In genomic region chr4:105155426-105155825, GRCh38 we compare ENCODE assay signal across 18 cellular contexts. TPM values are rescaled to one million over a fixed set of nuclear protein-coding genes. Genes with fewer than 3 reads are reported as not detected.
DNase-seq lines count a peak whose midpoint lies in the region; ATAC-seq, FAIRE-seq and TF ChIP-seq lines count a peak whose summit lies in the region.
"Had no signal": no experiment of that assay in that cellular context is flagged by ENCODE, and none has a peak within 500 bp of the region (broad histone marks: within the 10 kb centered on the region; RNA-seq: fewer than 3 reads in every experiment).

No MANE protein-coding gene starts in this region.

- no peaks in the 10 kb centered on the region for H3K27me3 ChIP-seq in keratinocyte (ENCODE audit: control insufficient read depth, extremely low read depth, insufficient read depth, low read length)
- H3K27me3 ChIP-seq: SJCRH30 had no signal

- peaks cover 60% of the 10 kb centered on the region for H3K79me2 ChIP-seq in keratinocyte (ENCODE audit: control insufficient read depth, insufficient read depth, low read length)

- DNase-seq in activated T-cell treated with anti-CD3 and anti-CD28 coated beads, Interleukin-2, amount 50 U/mL, for 24 hours = no peak
- DNase-seq in activated T-cell treated with anti-CD3 and anti-CD28 coated beads, Interleukin-2, amount 50 U/mL, for 48 hours = no peak
- DNase-seq in amniotic epithelial cell (ENCODE audit: low read depth) = peak; percentile 46
- DNase-seq in keratinocyte (ENCODE audit: low read depth, low spot score) = no peak
- no peak for DNase-seq in NCI-H128 (lab: John Stamatoyannopoulos, UW; ENCODE audit: unreplicated experiment)
- DNase-seq in HT-29 (ENCODE audit: low spot score) = no peak
- DNase-seq in Right ventricle myocardium inferior (ENCODE audit: missing footprints) = no peak
- DNase-seq: 8988T, GOT3, MM.1S, NCI-H1417, NCI-H2029 treated with DMSO at 0.1 percent for 48 hours, NCI-H524, SJCRH30 had no signal

- peaks cover 2% of the 10 kb centered on the region for H3K9me1 ChIP-seq in keratinocyte (ENCODE audit: control insufficient read depth, extremely low read depth, insufficient read depth, low read length)

- H4K20me1 ChIP-seq in keratinocyte (ENCODE audit: control insufficient read depth, extremely low read depth, insufficient read depth, low read length) = no peaks in the 10 kb centered on the region

- dilution Hi-C loops in keratinocyte (cut with MboI; ENCODE audit: extremely low pct_ligation_motif_present, low sequenced_read_pairs) = no loop called here

- H3K9me3 Mint-ChIP-seq in activated T-cell treated with anti-CD3 and anti-CD28 coated beads, Interleukin-2, amount 50 U/mL, for 24 hours = no peaks in the 10 kb centered on the region

- FAIRE-seq in keratinocyte (lab: Jason Lieb, UNC) = no peak
- FAIRE-seq: RCC 7860 had no signal

- no peaks in the 10 kb centered on the region for H3K36me3 ChIP-seq in keratinocyte (ENCODE audit: control insufficient read depth in 2 of 2, extremely low read depth in 1 of 2, insufficient read depth in 2 of 2, low read length in 2 of 2)
- H3K36me3 ChIP-seq: SJCRH30 had no signal

- peaks cover 25% of the 10 kb centered on the region for H3K4me1 ChIP-seq in keratinocyte (ENCODE audit: control insufficient read depth, extremely low read depth, insufficient read depth, low read length)
- H3K4me1 ChIP-seq: Caco-2, SJCRH30 had no signal

- peaks cover 50% of the 10 kb centered on the region for H3K4me1 Mint-ChIP-seq in activated T-cell treated with anti-CD3 and anti-CD28 coated beads, Interleukin-2, amount 50 U/mL, for 24 hours (ENCODE audit: low read depth)

- no peak for TF ChIP-seq CTCF in keratinocyte (optimal IDR thresholded peaks at IDR 0.05 in 1 of 3, IDR thresholded peaks at IDR 0.05 in 1 of 3, conservative IDR thresholded peaks at IDR 0.05 in 1 of 3; ENCODE audit: extremely low read depth in 1 of 3, insufficient read depth in 2 of 3, low read length in 3 of 3)

- no peak overlapping the region for H3K27ac ChIP-seq in keratinocyte (ENCODE audit: control insufficient read depth, insufficient read depth, low read length)
- H3K27ac ChIP-seq: HL-60, SJCRH30 had no signal

- H3K4me2 ChIP-seq in keratinocyte (ENCODE audit: control insufficient read depth, extremely low read depth, insufficient read depth, low read depth, low read length) = peak overlapping the region; percentile 47

- intact Hi-C loops in Right ventricle myocardium inferior (cut with DNase I) = no loop called here

- H3K4me3 Mint-ChIP-seq in activated T-cell treated with anti-CD3 and anti-CD28 coated beads, Interleukin-2, amount 50 U/mL, for 24 hours = no peak overlapping the region

- H3K27ac Mint-ChIP-seq in activated T-cell treated with anti-CD3 and anti-CD28 coated beads, Interleukin-2, amount 50 U/mL, for 24 hours = peak overlapping the region; percentile 17

- no peaks in the 10 kb centered on the region for H3K9me3 ChIP-seq in keratinocyte (ENCODE audit: control insufficient read depth, low read depth, low read length)
- H3K9me3 ChIP-seq: Caco-2, SJCRH30 had no signal

- no peaks in the 10 kb centered on the region for H3K27me3 Mint-ChIP-seq in activated T-cell treated with anti-CD3 and anti-CD28 coated beads, Interleukin-2, amount 50 U/mL, for 24 hours

- ATAC-seq in Right ventricle myocardium inferior (no peak), GM21717 (IDR thresholded peaks at IDR 0.05; ENCODE audit: unreplicated experiment) (no peak)

- no peak overlapping the region for H3K9ac ChIP-seq in keratinocyte (ENCODE audit: control insufficient read depth, extremely low read depth, insufficient read depth, low read length)

- no peak overlapping the region for H3K4me3 ChIP-seq in keratinocyte (ENCODE audit: control insufficient read depth in 2 of 3, extremely low read depth in 1 of 3, insufficient read depth in 2 of 3, low read depth in 1 of 3, low read length in 3 of 3)
- H3K4me3 ChIP-seq: SJCRH30 had no signal

- no peak overlapping the region for H2AFZ ChIP-seq in keratinocyte (ENCODE audit: control insufficient read depth, low read length)

- H3K36me3 Mint-ChIP-seq in activated T-cell treated with anti-CD3 and anti-CD28 coated beads, Interleukin-2, amount 50 U/mL, for 24 hours (ENCODE audit: low read depth) = peaks cover 43% of the 10 kb centered on the region

RNA-seq across cellular contexts. Expression of gene TET2, which starts 8.8 kb away (rescaled TPM):
- 6.6 to 9.6 TPM (median 7.8 TPM) in 3 replicates for polyA plus RNA-seq in keratinocyte
- 4.6 TPM for polyA plus RNA-seq in keratinocyte (2011; ENCODE audit: low read depth)
- 3.1 and 5.9 TPM in 2 replicates for polyA plus RNA-seq in keratinocyte (2011; cell fraction: cytosol; rRNA removed)
- polyA plus RNA-seq in keratinocyte (2011; cell fraction: nucleus; rRNA removed) = 12.5 and 16.4 TPM in 2 replicates
- 4.7 and 7.1 TPM in 2 replicates for polyA plus RNA-seq in keratinocyte (2012; ENCODE audit: low replicate concordance)
- polyA minus RNA-seq in keratinocyte = 16.3 to 45.5 TPM (median 24.2 TPM) in 3 replicates
- polyA minus RNA-seq in keratinocyte (2011; cell fraction: cytosol; rRNA and poly(A)+ RNA removed) = 7.3 TPM
- polyA minus RNA-seq in keratinocyte (2011; cell fraction: nucleus; rRNA and poly(A)+ RNA removed) = 31.7 and 60.4 TPM in 2 replicates
- 3.9 and 5.2 TPM in 2 replicates for total RNA-seq in HT-29 (2014; rRNA removed; shearing (Covaris generic))
- total RNA-seq in Right ventricle myocardium inferior = 12.1 TPM
